Comparison of ENCODE assay signal across 38 cellular contexts in the genomic region with DNA sequence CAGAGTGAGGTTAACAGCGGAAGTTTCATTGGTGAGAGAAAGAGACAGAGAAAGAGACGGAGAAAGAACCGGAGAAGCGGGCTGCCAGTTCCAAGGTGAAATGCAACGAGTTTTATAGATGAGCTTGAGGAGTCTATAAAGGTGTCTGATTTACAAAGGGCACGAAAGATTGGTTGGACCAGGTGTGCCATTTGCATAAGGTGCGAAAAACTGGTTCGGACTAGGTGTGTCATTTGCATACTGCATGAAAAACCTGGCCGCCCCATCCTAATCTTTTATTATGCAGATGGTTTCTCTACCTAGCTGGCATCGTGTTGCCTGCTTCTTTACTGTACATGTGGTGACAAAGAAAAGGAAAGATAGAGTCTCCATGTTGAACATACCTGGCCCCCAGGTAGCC.
"Had no signal": no experiment of that assay in that cellular context is flagged by ENCODE, and none has a peak within 500 bp of the region (broad histone marks: within the 10 kb centered on the region; RNA-seq: fewer than 3 reads in every experiment).

No MANE protein-coding gene starts in this region.

- H3K27me3 Mint-ChIP-seq: activated CD8-positive, alpha-beta memory T cell treated with anti-CD3 and anti-CD28 coated beads, Interleukin-2, amount 10 ng/mL, durations not matched to agents 7 days and 5 days had no signal

- ATAC-seq: activated CD4-positive, alpha-beta T cell treated with anti-CD3 and anti-CD28 coated beads for 36 hours; activated CD8-positive, alpha-beta memory T cell treated with anti-CD3 and anti-CD28 coated beads, Interleukin-2, amount 10 ng/mL, durations not matched to agents 7 days and 5 days; activated CD8-positive, alpha-beta T cell treated with anti-CD3 and anti-CD28 coated beads, Interleukin-2, amount 10 ng/mL, durations not matched to agents 7 days and 5 days; activated naive CD8-positive, alpha-beta T cell treated with anti-CD3 and anti-CD28 coated beads, Interleukin-2, amount 50 U/mL, for 24 hours; gastroesophageal sphincter; heart right ventricle; T-cell; T-helper 17 cell had no signal

- H3K27ac ChIP-seq: adrenal gland, ascending aorta, breast epithelium, cardiac muscle cell, colonic mucosa, esophagus squamous epithelium, gastroesophageal sphincter, heart right ventricle, WERI-Rb-1 had no signal

- H3K36me3 ChIP-seq: adrenal gland, ascending aorta, breast epithelium, cardiac muscle cell, colonic mucosa, esophagus squamous epithelium, gastroesophageal sphincter, heart right ventricle, WERI-Rb-1 had no signal

- DNase-seq: activated CD4-positive, alpha-beta memory T cell treated with anti-CD3 and anti-CD28 coated beads for 36 hours; activated CD4-positive, alpha-beta T cell treated with anti-CD3 and anti-CD28 coated beads for 36 hours; activated CD4-positive, alpha-beta T cell treated with anti-CD3 and anti-CD28 coated beads, Interleukin-2, amount 10 ng/mL, durations not matched to agents 24 days and 14 days; activated CD4-positive, CD25-positive, alpha-beta regulatory T cell; activated CD4-positive, CD25-positive, alpha-beta regulatory T cell treated with anti-CD3 and anti-CD28 coated beads, Interleukin-2, amount 50 U/mL, for 72 hours; activated CD8-positive, alpha-beta memory T cell treated with anti-CD3 and anti-CD28 coated beads, Interleukin-2, amount 10 ng/mL, durations not matched to agents 7 days and 5 days; activated CD8-positive, alpha-beta memory T cell treated with anti-CD3 and anti-CD28 coated beads, Interleukin-2, amount 50 U/mL, for 4 hours; activated CD8-positive, alpha-beta T cell treated with anti-CD3 and anti-CD28 coated beads, Interleukin-2, amount 10 ng/mL, durations not matched to agents 7 days and 5 days; activated effector memory CD4-positive, alpha-beta T cell treated with anti-CD3 and anti-CD28 coated beads, Interleukin-2, amount 50 U/mL, for 16 hours; activated naive CD4-positive, alpha-beta T cell treated with anti-CD3 and anti-CD28 coated beads for 36 hours; activated naive CD8-positive, alpha-beta T cell treated with anti-CD3 and anti-CD28 coated beads for 36 hours; activated naive CD8-positive, alpha-beta T cell treated with anti-CD3 and anti-CD28 coated beads, Interleukin-2, amount 50 U/mL, for 24 hours; activated T-cell treated with anti-CD3 and anti-CD28 coated beads, Interleukin-2, amount 50 U/mL, for 1 hour; activated T-cell treated with anti-CD3 and anti-CD28 coated beads, Interleukin-2, amount 50 U/mL, for 48 hours; adrenal gland; amygdala; central memory CD4-positive, alpha-beta T cell; cerebellar nuclear complex; colonic mucosa; effector memory CD4-positive, alpha-beta T cell; endodermal cell; erythroblast; esophagus squamous epithelium; foreskin melanocyte; heart right ventricle; T-cell; T-helper 17 cell; T1000; WERI-Rb-1 had no signal

- H3K36me3 Mint-ChIP-seq: activated CD4-positive, alpha-beta memory T cell treated with anti-CD3 and anti-CD28 coated beads for 36 hours; activated CD8-positive, alpha-beta memory T cell treated with anti-CD3 and anti-CD28 coated beads, Interleukin-2, amount 10 ng/mL, durations not matched to agents 7 days and 5 days; activated naive CD4-positive, alpha-beta T cell treated with anti-CD3 and anti-CD28 coated beads, Interleukin-2, amount 50 U/mL, for 24 hours; activated naive CD8-positive, alpha-beta T cell treated with anti-CD3 and anti-CD28 coated beads for 36 hours; brain; T-cell had no signal

- H3K9me3 Mint-ChIP-seq: activated CD4-positive, alpha-beta memory T cell treated with anti-CD3 and anti-CD28 coated beads for 36 hours; activated CD4-positive, alpha-beta T cell treated with anti-CD3 and anti-CD28 coated beads, Interleukin-2, amount 10 ng/mL, durations not matched to agents 24 days and 14 days; activated naive CD4-positive, alpha-beta T cell treated with anti-CD3 and anti-CD28 coated beads for 36 hours; activated naive CD4-positive, alpha-beta T cell treated with anti-CD3 and anti-CD28 coated beads, Interleukin-2, amount 50 U/mL, for 24 hours; activated naive CD8-positive, alpha-beta T cell treated with anti-CD3 and anti-CD28 coated beads for 36 hours; activated naive CD8-positive, alpha-beta T cell treated with anti-CD3 and anti-CD28 coated beads, Interleukin-2, amount 50 U/mL, for 24 hours; activated T-helper 1 cell treated with anti-CD3 and anti-CD28 coated beads, Interleukin-12 subunit alpha, Interleukin-12 subunit beta, Interleukin-2, Interleukin-4 antibody, amounts not matched to agents 30 ng/mL and 10 ng/mL and 1 ng/mL, durations not matched to agents 14 hours and 24 hours and 36 hours; activated T-helper 2 cell treated with anti-CD3 and anti-CD28 coated beads, Interferon-gamma antibody, Interleukin-2, Interleukin-4, amounts not matched to agents 10 μg/mL and 5 μg/mL and 100 μg/mL, durations not matched to agents 14 hours and 24 hours and 36 hours; endodermal cell; T-cell; T-helper 2 cell treated with Interferon-gamma antibody and Interleukin-4, amounts not matched to agents 5 μg/mL and 100 μg/mL, for 36 hours had no signal

- H3K9me3 ChIP-seq: adrenal gland, ascending aorta, breast epithelium, colonic mucosa, esophagus squamous epithelium, gastroesophageal sphincter, heart right ventricle had no signal

- H3K4me3 ChIP-seq: adrenal gland, ascending aorta, breast epithelium, cardiac muscle cell, colonic mucosa, esophagus squamous epithelium, gastroesophageal sphincter, heart right ventricle had no signal

- H3K4me1 ChIP-seq: adrenal gland, ascending aorta, breast epithelium, colonic mucosa, esophagus squamous epithelium, gastroesophageal sphincter, heart right ventricle had no signal

- H3K4me1 Mint-ChIP-seq: activated CD4-positive, alpha-beta T cell treated with anti-CD3 and anti-CD28 coated beads for 36 hours; activated CD4-positive, alpha-beta T cell treated with anti-CD3 and anti-CD28 coated beads, Interleukin-2, amount 10 ng/mL, durations not matched to agents 24 days and 14 days; activated CD8-positive, alpha-beta memory T cell treated with anti-CD3 and anti-CD28 coated beads, Interleukin-2, amount 10 ng/mL, durations not matched to agents 7 days and 5 days; activated naive CD4-positive, alpha-beta T cell treated with anti-CD3 and anti-CD28 coated beads, Interleukin-2, amount 50 U/mL, for 24 hours; activated naive CD8-positive, alpha-beta T cell treated with anti-CD3 and anti-CD28 coated beads for 36 hours; activated naive CD8-positive, alpha-beta T cell treated with anti-CD3 and anti-CD28 coated beads, Interleukin-2, amount 50 U/mL, for 24 hours; T-cell; T-helper 17 cell had no signal

- H3K4me3 Mint-ChIP-seq: activated CD4-positive, alpha-beta memory T cell treated with anti-CD3 and anti-CD28 coated beads for 36 hours; activated CD4-positive, alpha-beta T cell treated with anti-CD3 and anti-CD28 coated beads for 36 hours; activated CD4-positive, alpha-beta T cell treated with anti-CD3 and anti-CD28 coated beads, Interleukin-2, amount 10 ng/mL, durations not matched to agents 24 days and 14 days; activated CD8-positive, alpha-beta memory T cell treated with anti-CD3 and anti-CD28 coated beads, Interleukin-2, amount 10 ng/mL, durations not matched to agents 7 days and 5 days; activated CD8-positive, alpha-beta T cell treated with anti-CD3 and anti-CD28 coated beads, Interleukin-2, amount 10 ng/mL, durations not matched to agents 7 days and 5 days; activated naive CD4-positive, alpha-beta T cell treated with anti-CD3 and anti-CD28 coated beads for 36 hours; activated naive CD4-positive, alpha-beta T cell treated with anti-CD3 and anti-CD28 coated beads, Interleukin-2, amount 50 U/mL, for 24 hours; activated naive CD8-positive, alpha-beta T cell treated with anti-CD3 and anti-CD28 coated beads for 36 hours; activated naive CD8-positive, alpha-beta T cell treated with anti-CD3 and anti-CD28 coated beads, Interleukin-2, amount 50 U/mL, for 24 hours; activated T-helper 1 cell treated with anti-CD3 and anti-CD28 coated beads, Interleukin-12 subunit alpha, Interleukin-12 subunit beta, Interleukin-2, Interleukin-4 antibody, amounts not matched to agents 30 ng/mL and 10 ng/mL and 1 ng/mL, durations not matched to agents 14 hours and 24 hours and 36 hours; brain; endodermal cell; T-cell; T-helper 17 cell; T-helper 2 cell treated with Interferon-gamma antibody and Interleukin-4, amounts not matched to agents 5 μg/mL and 100 μg/mL, for 36 hours had no signal

- H3K27ac Mint-ChIP-seq: activated CD4-positive, alpha-beta memory T cell treated with anti-CD3 and anti-CD28 coated beads for 36 hours; activated CD4-positive, alpha-beta T cell treated with anti-CD3 and anti-CD28 coated beads for 36 hours; activated CD4-positive, alpha-beta T cell treated with anti-CD3 and anti-CD28 coated beads, Interleukin-2, amount 10 ng/mL, durations not matched to agents 24 days and 14 days; activated CD8-positive, alpha-beta memory T cell treated with anti-CD3 and anti-CD28 coated beads, Interleukin-2, amount 10 ng/mL, durations not matched to agents 7 days and 5 days; activated CD8-positive, alpha-beta T cell treated with anti-CD3 and anti-CD28 coated beads, Interleukin-2, amount 10 ng/mL, durations not matched to agents 7 days and 5 days; activated naive CD4-positive, alpha-beta T cell treated with anti-CD3 and anti-CD28 coated beads for 36 hours; activated naive CD4-positive, alpha-beta T cell treated with anti-CD3 and anti-CD28 coated beads, Interleukin-2, amount 50 U/mL, for 24 hours; activated naive CD8-positive, alpha-beta T cell treated with anti-CD3 and anti-CD28 coated beads for 36 hours; activated naive CD8-positive, alpha-beta T cell treated with anti-CD3 and anti-CD28 coated beads, Interleukin-2, amount 50 U/mL, for 24 hours; activated T-helper 1 cell treated with anti-CD3 and anti-CD28 coated beads, Interleukin-12 subunit alpha, Interleukin-12 subunit beta, Interleukin-2, Interleukin-4 antibody, amounts not matched to agents 30 ng/mL and 10 ng/mL and 1 ng/mL, durations not matched to agents 14 hours and 24 hours and 36 hours; activated T-helper 2 cell treated with anti-CD3 and anti-CD28 coated beads, Interferon-gamma antibody, Interleukin-2, Interleukin-4, amounts not matched to agents 10 μg/mL and 5 μg/mL and 100 μg/mL, durations not matched to agents 14 hours and 24 hours and 36 hours; brain; endodermal cell; T-cell; T-helper 17 cell; T-helper 2 cell treated with Interferon-gamma antibody and Interleukin-4, amounts not matched to agents 5 μg/mL and 100 μg/mL, for 36 hours had no signal

- H3K27me3 ChIP-seq: adrenal gland, ascending aorta, breast epithelium, colonic mucosa, gastroesophageal sphincter had no signal
